ENCODE assay signal across 8 cellular contexts in the genomic region with DNA sequence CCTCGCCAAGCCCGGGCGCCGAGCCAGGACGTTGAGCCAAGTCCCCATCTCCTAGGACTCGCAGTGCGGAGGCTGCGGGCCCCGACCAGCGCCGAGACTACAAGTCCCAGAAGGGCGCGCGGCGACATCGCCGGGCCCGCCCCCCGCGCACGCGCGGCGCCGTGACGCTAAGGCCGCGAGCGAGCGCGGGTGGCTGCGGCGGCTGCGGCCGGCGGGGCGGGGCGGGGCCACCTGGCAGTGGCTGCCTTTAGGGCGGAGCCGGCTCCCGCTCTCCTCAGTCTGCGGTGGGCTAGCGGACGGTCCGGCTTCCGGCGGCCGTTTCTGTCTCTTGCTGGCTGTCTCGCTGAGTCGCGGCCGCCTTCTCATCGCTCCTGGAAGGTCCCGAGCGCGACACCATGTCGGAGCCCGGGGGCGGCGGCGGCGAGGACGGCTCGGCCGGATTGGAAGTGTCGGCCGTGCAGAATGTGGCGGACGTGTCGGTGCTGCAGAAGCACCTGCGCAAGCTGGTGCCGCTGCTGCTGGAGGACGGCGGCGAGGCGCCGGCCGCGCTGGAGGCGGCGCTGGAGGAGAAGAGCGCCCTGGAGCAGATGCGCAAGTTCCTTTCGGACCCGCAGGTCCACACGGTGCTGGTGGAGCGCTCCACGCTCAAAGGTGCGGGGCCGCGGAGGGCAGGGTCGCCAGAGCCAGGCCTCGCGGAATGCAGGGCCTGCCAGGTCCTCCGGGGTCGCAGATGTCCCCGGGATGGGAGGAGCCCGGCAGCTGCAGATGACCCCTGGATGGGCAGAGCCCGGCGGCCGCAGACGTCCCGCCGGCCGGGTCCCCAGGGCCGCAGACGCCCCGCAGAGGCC. TPM values are rescaled to one million over a fixed set of nuclear protein-coding genes. Genes with fewer than 3 reads are reported as not detected.
DNase-seq lines count a peak whose midpoint lies in the region; ATAC-seq and TF ChIP-seq lines count a peak whose summit lies in the region.

A gene (plus strand): TSS at position 277 of the 848 bp plus-strand sequence. CDS start 119 bp downstream, at position 396.

- H3F3A ChIP-seq in PC-9 (ENCODE audit: insufficient read depth, low read depth): peaks cover 37% of the 10 kb centered on the region

- H3K4me2 ChIP-seq in PC-9: peak within 1 kb of the TSS; percentile 85

- POLR2A ChIA-PET in PC-9 (lab: Charles Lee; ENCODE audit: unreplicated experiment): interaction anchor here (0.7 to 1.3 kb wide), 3 partner anchors 16 to 86 kb away, joined by 3 to 7 read pairs (median 4); no protein-coding TSS in a partner anchor

- no peaks in the 10 kb centered on the region for H3K9me2 ChIP-seq in PC-9 (ENCODE audit: insufficient read depth)

- intact Hi-C loops in PC-9 (cut with micrococcal nuclease; ENCODE audit: unreplicated experiment) (loop anchor here (1.0 to 10.0 kb wide), 6 partner anchors 8 to 550 kb away; no protein-coding TSS in a partner anchor), mucosa of descending colon (cut with DNase I, micrococcal nuclease) (loop anchor here (2.0 to 5.0 kb wide), 3 partner anchors 16 to 257 kb away; no protein-coding TSS in a partner anchor)

- peaks cover 55% of the 10 kb centered on the region for H3K79me2 ChIP-seq in PC-9 (ENCODE audit: low read depth)

- CTCF ChIA-PET in PC-9 (lab: Charles Lee): no interaction called here

- H4K20me1 ChIP-seq in PC-9 (ENCODE audit: insufficient read depth): no peaks in the 10 kb centered on the region

- H3K4me3 ChIP-seq in PC-9: peak within 1 kb of the TSS; percentile 76
- peak within 1 kb of the TSS; percentile 94 for H3K4me3 ChIP-seq in mucosa of descending colon

- no peaks in the 10 kb centered on the region for H3K27me3 ChIP-seq in PC-9 (ENCODE audit: insufficient read depth, low read depth)

- H3K27ac ChIP-seq in PC-9 (peak within 1 kb of the TSS; percentile 75), epithelial cell of prostate (peak within 1 kb of the TSS; percentile 78)

- H3K4me1 ChIP-seq in PC-9 (replicated peaks; ENCODE audit: insufficient read depth) (peaks cover 59% of the 10 kb centered on the region), mucosa of descending colon (ENCODE audit: low read depth) (peaks cover 27% of the 10 kb centered on the region)

- H3K36me3 ChIP-seq in PC-9 (ENCODE audit: low read depth) (peaks cover 18% of the 10 kb centered on the region), mucosa of descending colon (ENCODE audit: low read depth) (no peaks in the 10 kb centered on the region)

- peak; percentile 82 for ATAC-seq in GM21717 (IDR thresholded peaks at IDR 0.05; ENCODE audit: unreplicated experiment)
- ATAC-seq in mucosa of descending colon: peak; percentile 95

- peak within 1 kb of the TSS; percentile 82 for H2AFZ ChIP-seq in PC-9

- TSS peak; percentile 29 for BruUV-seq in PC-9 (replicated peaks; lab: Mats Ljungman, UMichigan)

- TF ChIP-seq CTCF in PC-9 (conservative IDR thresholded peaks at IDR 0.05): no peak; the same call in 1 of the 2 replicates
- no peak for TF ChIP-seq CTCF in mucosa of descending colon (IDR thresholded peaks at IDR 0.05)

- DNase-seq in DMS114 treated with DMSO at 0.1 percent for 48 hours (lab: John Stamatoyannopoulos, UW; ENCODE audit: unreplicated experiment): peak; percentile 66
- peak; percentile 77 for DNase-seq in KG1 (lab: John Stamatoyannopoulos, UW)
- DNase-seq in PC-9: peak; percentile 83 to 99
- peak; percentile 91 for DNase-seq in activated T-cell treated with anti-CD3 and anti-CD28 coated beads for 48 hours (ENCODE audit: low read depth)
- peak; percentile 45 for DNase-seq in epithelial cell of prostate (ENCODE audit: low read depth, low spot score)
- DNase-seq in mucosa of descending colon: peak; percentile 90 to 94 (median 94)
- peak; percentile 83 to 88 for DNase-seq in stimulated activated CD8-positive, alpha-beta memory T cell treated with anti-CD3 and anti-CD28 coated beads, Interleukin-2, amount 100 ng/mL, for 48 hours (ENCODE audit: low read depth in 2 of 2)

- no peaks in the 10 kb centered on the region for H3K9me3 ChIP-seq in PC-9 (ENCODE audit: insufficient read depth, low read depth)
- no peaks in the 10 kb centered on the region for H3K9me3 ChIP-seq in mucosa of descending colon

RNA-seq across cellular contexts. Expression of the gene that starts here (rescaled TPM):
- total RNA-seq in PC-9 (2021) (1,203 and 1,268 TPM in 2 replicates), mucosa of descending colon (100 to 1,000 TPM; 403 to 547 (median 409) TPM)

Comparison
In these comparisons a context has a peak if more than half of its experiments do, and no peak if none do; other contexts are left out.
1. Peak in every context shown above with its lines: DNase-seq, ATAC-seq, H3K4me3 ChIP-seq and H3K27ac ChIP-seq.